Comparison of ENCODE assay signal across 8 cellular contexts in the genomic region with DNA sequence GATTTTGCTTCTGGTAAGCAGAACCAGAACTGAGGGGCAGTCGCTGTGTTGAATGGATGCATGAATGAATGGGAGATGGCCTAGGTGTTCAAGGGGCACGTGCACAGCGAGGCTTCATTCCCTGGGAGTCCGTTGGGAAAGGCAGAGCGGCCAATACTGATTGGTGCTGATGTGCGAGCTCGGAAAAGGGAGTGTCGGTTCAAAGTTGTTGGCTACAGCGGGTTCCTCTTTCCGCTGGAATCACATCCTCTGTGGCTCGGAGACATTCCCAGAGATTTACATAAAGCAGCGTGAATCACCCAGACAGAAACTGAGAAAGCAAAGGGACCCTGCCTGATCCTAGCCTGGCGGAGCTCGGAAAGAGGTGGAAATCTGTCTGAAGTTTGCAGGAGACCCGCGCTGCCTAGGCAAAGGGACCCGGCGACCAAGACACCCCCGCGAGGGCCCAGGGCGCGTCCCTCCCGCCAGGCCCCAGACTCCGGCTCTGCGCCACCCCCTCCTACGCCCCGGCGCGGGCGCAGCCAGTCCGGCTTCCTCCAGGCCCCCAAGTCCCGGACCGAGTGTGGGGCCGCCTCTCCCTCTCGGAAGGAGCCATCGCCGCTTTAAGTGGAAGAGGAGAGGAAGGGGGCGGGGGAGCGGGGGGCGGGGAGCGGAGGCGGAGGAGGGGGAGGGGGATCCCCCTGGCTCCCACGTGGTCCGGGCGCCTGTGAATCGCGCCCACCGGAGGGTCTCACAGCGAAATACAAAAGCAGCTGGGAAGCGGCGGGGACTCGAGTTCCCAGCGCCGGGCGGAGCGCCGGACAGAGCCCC. TPM values are rescaled to one million over a fixed set of nuclear protein-coding genes. Genes with fewer than 3 reads are reported as not detected.
DNase-seq lines count a peak whose midpoint lies in the region; ATAC-seq and TF ChIP-seq lines count a peak whose summit lies in the region.

A gene with protein sequence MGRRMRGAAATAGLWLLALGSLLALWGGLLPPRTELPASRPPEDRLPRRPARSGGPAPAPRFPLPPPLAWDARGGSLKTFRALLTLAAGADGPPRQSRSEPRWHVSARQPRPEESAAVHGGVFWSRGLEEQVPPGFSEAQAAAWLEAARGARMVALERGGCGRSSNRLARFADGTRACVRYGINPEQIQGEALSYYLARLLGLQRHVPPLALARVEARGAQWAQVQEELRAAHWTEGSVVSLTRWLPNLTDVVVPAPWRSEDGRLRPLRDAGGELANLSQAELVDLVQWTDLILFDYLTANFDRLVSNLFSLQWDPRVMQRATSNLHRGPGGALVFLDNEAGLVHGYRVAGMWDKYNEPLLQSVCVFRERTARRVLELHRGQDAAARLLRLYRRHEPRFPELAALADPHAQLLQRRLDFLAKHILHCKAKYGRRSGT (plus strand): TSS at position 774 of the 810 bp plus-strand sequence. CDS start 177 bp downstream, outside the sequence.

- H3K4me2 ChIP-seq in BLaER1 = peak within 1 kb of the TSS; percentile 97
- peak within 1 kb of the TSS; percentile 91 for H3K4me2 ChIP-seq in osteoblast (ENCODE audit: insufficient read depth, low read length)

- TF ChIP-seq CTCF in cardiac muscle cell (IDR thresholded peaks at IDR 0.05; ENCODE audit: low read depth, low read length) = no peak
- no peak for TF ChIP-seq CTCF in osteoblast (IDR thresholded peaks at IDR 0.05; ENCODE audit: extremely low read depth, low read depth, low read length)

- H3K27ac ChIP-seq in BLaER1 = peak within 1 kb of the TSS; percentile 99
- H3K27ac ChIP-seq in cardiac muscle cell = no peak within 1 kb of the TSS
- H3K27ac ChIP-seq in osteoblast (ENCODE audit: low read depth, low read length) = peak within 1 kb of the TSS; percentile 82

- H4K20me1 ChIP-seq in BLaER1 (peaks cover 31% of the 10 kb centered on the region), osteoblast (ENCODE audit: insufficient read depth, low read length) (no peaks in the 10 kb centered on the region)

- peak within 1 kb of the TSS; percentile 80 for H2AFZ ChIP-seq in osteoblast (ENCODE audit: low read length)

- DNase-seq in NCI-H82 treated with DMSO at 0.1 percent for 48 hours (lab: John Stamatoyannopoulos, UW; ENCODE audit: unreplicated experiment) = peak; percentile 13
- peak; percentile 92 for DNase-seq in amniotic epithelial cell (ENCODE audit: low read depth)
- peak; percentile 75 to 92 for DNase-seq in cardiac muscle cell (ENCODE audit: low read depth in 1 of 2, low spot score in 1 of 2)
- peak; percentile 97 for DNase-seq in osteoblast (ENCODE audit: insufficient read length, low spot score, missing footprints)

- peak within 1 kb of the TSS; percentile 97 for H3K9ac ChIP-seq in BLaER1

- H3K4me1 ChIP-seq in BLaER1 (peaks cover 39% of the 10 kb centered on the region), cardiac muscle cell (ENCODE audit: low read depth) (peaks cover 5% of the 10 kb centered on the region), osteoblast (ENCODE audit: insufficient read depth, low read length) (peaks cover 43% of the 10 kb centered on the region)

- no peaks in the 10 kb centered on the region for H3K36me3 ChIP-seq in BLaER1
- no peaks in the 10 kb centered on the region for H3K36me3 ChIP-seq in cardiac muscle cell
- no peaks in the 10 kb centered on the region for H3K36me3 ChIP-seq in osteoblast (ENCODE audit: insufficient read depth, low read length)

- no peaks in the 10 kb centered on the region for H3K9me3 ChIP-seq in BLaER1
- no peaks in the 10 kb centered on the region for H3K9me3 ChIP-seq in cardiac muscle cell (ENCODE audit: low read depth)
- no peaks in the 10 kb centered on the region for H3K9me3 ChIP-seq in osteoblast (ENCODE audit: low read depth, low read length)

- H3K4me3 ChIP-seq in BLaER1 = peak within 1 kb of the TSS; percentile 92
- peak within 1 kb of the TSS; percentile 37 for H3K4me3 ChIP-seq in cardiac muscle cell
- H3K4me3 ChIP-seq in osteoblast (ENCODE audit: insufficient read depth, low read length) = peak within 1 kb of the TSS; percentile 78

- ATAC-seq in GM18868 (IDR thresholded peaks at IDR 0.05; ENCODE audit: unreplicated experiment) (peak; percentile 36), HG03135 (IDR thresholded peaks at IDR 0.05; ENCODE audit: unreplicated experiment) (peak; percentile 37), GM18870 (IDR thresholded peaks at IDR 0.05; ENCODE audit: unreplicated experiment) (no peak)

- H3K79me2 ChIP-seq in osteoblast (ENCODE audit: insufficient read depth, low read length) = peaks cover 19% of the 10 kb centered on the region

- H3K27me3 ChIP-seq in BLaER1 (no peaks in the 10 kb centered on the region), cardiac muscle cell (peaks cover 63% of the 10 kb centered on the region), osteoblast (ENCODE audit: insufficient read depth, low read length) (no peaks in the 10 kb centered on the region)

RNA-seq across cellular contexts. Expression of the gene that starts here (rescaled TPM):
- total RNA-seq in cardiac muscle cell (4.1 and 6.1 TPM in 2 replicates), osteoblast (10.3 and 13.8 TPM in 2 replicates)
- polyA plus RNA-seq in cardiac muscle cell = 1.7 and 5.4 TPM in 2 replicates

Comparison
In these comparisons a context has a peak if more than half of its experiments do, and no peak if none do; other contexts are left out.
1. H3K4me3 ChIP-seq: peak in every context shown above with its lines; median percentile 92 in BLaER1; 78 in osteoblast; 37 in cardiac muscle cell.
2. DNase-seq: peak in every context shown above with its lines; median percentile 97 in osteoblast; 92 in amniotic epithelial cell; 84 in cardiac muscle cell; 13 in NCI-H82 treated with DMSO at 0.1 percent for 48 hours.